Comparison of ENCODE assay signal across 8 cellular contexts in genomic region chr3:59839810-59840515, GRCh38.
DNase-seq lines count a peak whose midpoint lies in the region; ATAC-seq and TF ChIP-seq lines count a peak whose summit lies in the region.
"Had no signal": no experiment of that assay in that cellular context is flagged by ENCODE, and none has a peak within 500 bp of the region (broad histone marks: within the 10 kb centered on the region; RNA-seq: fewer than 3 reads in every experiment).

No MANE protein-coding gene starts in this region.

- in situ Hi-C loops in KBM-7 (cut with MboI; ENCODE audit: low pct_unique_long_range_greater_than_20kb, low sequenced_read_pairs) (no loop called here), G401 (cut with HindIII; ENCODE audit: low sequenced_read_pairs) (no loop called here)

- no peak for TF ChIP-seq POLR2A in lower leg skin (IDR thresholded peaks at IDR 0.05)

- no peak overlapping the region for H3K4me3 ChIP-seq in lower leg skin (ENCODE audit: low read depth, poor library complexity, severe bottlenecking)
- H3K4me3 ChIP-seq: esophagus muscularis mucosa had no signal

- no peak for TF ChIP-seq CTCF in lower leg skin (IDR thresholded peaks at IDR 0.05)

- WGBS in lower leg skin, 2 donors = 54 to 65% methylated on average over 1 of the region's 1 CpG

- ATAC-seq in GM18858 (IDR thresholded peaks at IDR 0.05; ENCODE audit: unreplicated experiment) (peak; percentile 98), GM21515 (IDR thresholded peaks at IDR 0.05; ENCODE audit: unreplicated experiment) (peak; percentile 91), HG03442 (IDR thresholded peaks at IDR 0.05; ENCODE audit: unreplicated experiment) (peak; percentile 94)

- intact Hi-C loops in lower leg skin (cut with DNase I; ENCODE audit: low total_unique reads) = no loop called here

- DNase-seq in germinal center (ENCODE audit: low spot score) = peak; percentile 8
- no peak for DNase-seq in KBM-7
- no peak for DNase-seq in G401 (ENCODE audit: low spot score)
- DNase-seq in lower leg skin (ENCODE audit: low spot score in 2 of 2) = no peak
